Comparison of ENCODE assay signal across 26 cellular contexts in the genomic region with DNA sequence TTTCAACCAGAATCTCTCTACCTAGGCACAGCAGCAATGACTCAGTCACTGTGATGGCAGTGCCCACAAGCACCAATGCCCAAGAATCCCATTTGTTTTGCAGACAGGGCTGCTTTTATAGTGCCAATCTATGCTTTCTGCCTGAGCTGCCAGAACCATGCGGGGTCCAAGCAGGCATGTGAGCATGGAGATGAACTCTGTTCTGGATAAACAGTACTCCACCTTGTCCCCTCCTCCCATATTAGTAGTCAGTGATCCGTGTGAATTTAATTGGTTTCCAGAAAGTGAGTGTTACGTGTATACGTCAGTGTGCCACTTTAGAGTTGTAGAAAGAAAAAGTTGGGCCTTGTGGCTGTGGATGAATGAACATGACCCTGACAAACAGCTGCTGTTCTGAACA.
DNase-seq lines count a peak whose midpoint lies in the region; TF ChIP-seq lines count a peak whose summit lies in the region.
"Had no signal": no experiment of that assay in that cellular context is flagged by ENCODE, and none has a peak within 500 bp of the region (broad histone marks: within the 10 kb centered on the region; RNA-seq: fewer than 3 reads in every experiment).

No MANE protein-coding gene starts in this region.

- no peaks in the 10 kb centered on the region for H3K36me3 ChIP-seq in ascending aorta
- H3K36me3 ChIP-seq: esophagus muscularis mucosa, HAP-1, lower lobe of right lung, stomach, upper lobe of right lung had no signal

- H3K27ac Mint-ChIP-seq in endothelial cell (ENCODE audit: unreplicated experiment): peak overlapping the region; percentile 52
- H3K27ac Mint-ChIP-seq: naive thymus-derived CD8-positive, alpha-beta T cell; T-helper 2 cell treated with Interferon-gamma antibody and Interleukin-4, amounts not matched to agents 5 μg/mL and 100 μg/mL, for 36 hours; WTC11 had no signal

- H3K27ac ChIP-seq in ascending aorta: no peak overlapping the region
- H3K27ac ChIP-seq: 22Rv1, HL-60, lower lobe of right lung, SK-N-MC, stomach had no signal

- no peak overlapping the region for H3K4me3 ChIP-seq in ascending aorta
- H3K4me3 ChIP-seq: esophagus muscularis mucosa, HAP-1, lower lobe of right lung, SK-N-MC, skin epidermis, stomach, upper lobe of right lung had no signal

- peaks cover 15% of the 10 kb centered on the region for H3K36me3 Mint-ChIP-seq in endothelial cell (ENCODE audit: low read depth, unreplicated experiment)
- H3K36me3 Mint-ChIP-seq: naive thymus-derived CD8-positive, alpha-beta T cell; WTC11 had no signal

- TF ChIP-seq CTCF in endothelial cell (IDR thresholded peaks at IDR 0.05; ENCODE audit: unreplicated experiment) (no peak), GM20000 (IDR thresholded peaks at IDR 0.05; ENCODE audit: extremely low read depth, missing control alignments) (no peak), ascending aorta (IDR thresholded peaks at IDR 0.05) (no peak)

- H3K9me3 ChIP-seq in ascending aorta: no peaks in the 10 kb centered on the region
- H3K9me3 ChIP-seq: esophagus muscularis mucosa, HAP-1, lower lobe of right lung, stomach, upper lobe of right lung had no signal

- intact Hi-C loops in ascending aorta (cut with DNase I): no loop called here

- H3K4me1 Mint-ChIP-seq in endothelial cell (ENCODE audit: unreplicated experiment): peaks cover 78% of the 10 kb centered on the region
- H3K4me1 Mint-ChIP-seq: central memory CD8-positive, alpha-beta T cell; naive thymus-derived CD8-positive, alpha-beta T cell had no signal

- peaks cover 11% of the 10 kb centered on the region for H3K27me3 Mint-ChIP-seq in endothelial cell (ENCODE audit: unreplicated experiment)

- peak overlapping the region; percentile 21 for H3K4me3 Mint-ChIP-seq in endothelial cell (ENCODE audit: unreplicated experiment)
- H3K4me3 Mint-ChIP-seq: central memory CD8-positive, alpha-beta T cell; naive thymus-derived CD8-positive, alpha-beta T cell; T-helper 2 cell treated with Interferon-gamma antibody and Interleukin-4, amounts not matched to agents 5 μg/mL and 100 μg/mL, for 36 hours; WTC11 had no signal

- H3K9me3 Mint-ChIP-seq in endothelial cell (ENCODE audit: unreplicated experiment): no peaks in the 10 kb centered on the region
- H3K9me3 Mint-ChIP-seq: central memory CD8-positive, alpha-beta T cell; T-helper 2 cell treated with Interferon-gamma antibody and Interleukin-4, amounts not matched to agents 5 μg/mL and 100 μg/mL, for 36 hours; WTC11 had no signal

- H3K27me3 ChIP-seq in ascending aorta: no peaks in the 10 kb centered on the region
- H3K27me3 ChIP-seq: esophagus muscularis mucosa, stomach, upper lobe of right lung had no signal

- in situ Hi-C loops in ACHN (cut with HindIII; ENCODE audit: low pct_ligation_motif_present, low pct_unique_long_range_greater_than_20kb, low sequenced_read_pairs): no loop called here

- H3K4me1 ChIP-seq in ascending aorta: peaks cover 0 to 5% of the 10 kb centered on the region in 2 donors
- H3K4me1 ChIP-seq: HAP-1 had no signal

- DNase-seq in DMS 273 (lab: John Stamatoyannopoulos, UW; ENCODE audit: unreplicated experiment) (peak; percentile 37), DMS 273 treated with DMSO at 0.1 percent for 48 hours (lab: John Stamatoyannopoulos, UW) (no peak), NCI-H510A (lab: John Stamatoyannopoulos, UW) (peak; percentile 33), endothelial cell (ENCODE audit: low spot score) (no peak), retina (peak; percentile 72), GM20000 (ENCODE audit: low spot score) (no peak), ACHN (no peak), ascending aorta (ENCODE audit: low spot score in 2 of 2) (no peak)
- DNase-seq: activated CD4-positive, alpha-beta T cell treated with anti-CD3 and anti-CD28 coated beads, Interleukin-2, amount 50 U/mL, for 48 hours; activated naive CD4-positive, alpha-beta T cell; glutamatergic neuron; lower lobe of right lung; naive thymus-derived CD8-positive, alpha-beta T cell; NCI-H2107; stimulated activated CD4-positive, alpha-beta T cell treated with anti-CD3 and anti-CD28 coated beads, Interleukin-2, amount 100 ng/mL, for 48 hours; stomach; upper lobe of right lung had no signal

Comparison
In these comparisons a context has a peak if more than half of its experiments do, and no peak if none do; other contexts are left out.
1. DNase-seq: peak in DMS 273 (single experiment), NCI-H510A (single experiment) and retina (single experiment); none in DMS 273 treated with DMSO at 0.1 percent for 48 hours (single experiment), endothelial cell (single experiment), GM20000 (single experiment), ACHN (single experiment) and ascending aorta (0 of 2).